ENCODE assay signal across 8 cellular contexts in the genomic region with DNA sequence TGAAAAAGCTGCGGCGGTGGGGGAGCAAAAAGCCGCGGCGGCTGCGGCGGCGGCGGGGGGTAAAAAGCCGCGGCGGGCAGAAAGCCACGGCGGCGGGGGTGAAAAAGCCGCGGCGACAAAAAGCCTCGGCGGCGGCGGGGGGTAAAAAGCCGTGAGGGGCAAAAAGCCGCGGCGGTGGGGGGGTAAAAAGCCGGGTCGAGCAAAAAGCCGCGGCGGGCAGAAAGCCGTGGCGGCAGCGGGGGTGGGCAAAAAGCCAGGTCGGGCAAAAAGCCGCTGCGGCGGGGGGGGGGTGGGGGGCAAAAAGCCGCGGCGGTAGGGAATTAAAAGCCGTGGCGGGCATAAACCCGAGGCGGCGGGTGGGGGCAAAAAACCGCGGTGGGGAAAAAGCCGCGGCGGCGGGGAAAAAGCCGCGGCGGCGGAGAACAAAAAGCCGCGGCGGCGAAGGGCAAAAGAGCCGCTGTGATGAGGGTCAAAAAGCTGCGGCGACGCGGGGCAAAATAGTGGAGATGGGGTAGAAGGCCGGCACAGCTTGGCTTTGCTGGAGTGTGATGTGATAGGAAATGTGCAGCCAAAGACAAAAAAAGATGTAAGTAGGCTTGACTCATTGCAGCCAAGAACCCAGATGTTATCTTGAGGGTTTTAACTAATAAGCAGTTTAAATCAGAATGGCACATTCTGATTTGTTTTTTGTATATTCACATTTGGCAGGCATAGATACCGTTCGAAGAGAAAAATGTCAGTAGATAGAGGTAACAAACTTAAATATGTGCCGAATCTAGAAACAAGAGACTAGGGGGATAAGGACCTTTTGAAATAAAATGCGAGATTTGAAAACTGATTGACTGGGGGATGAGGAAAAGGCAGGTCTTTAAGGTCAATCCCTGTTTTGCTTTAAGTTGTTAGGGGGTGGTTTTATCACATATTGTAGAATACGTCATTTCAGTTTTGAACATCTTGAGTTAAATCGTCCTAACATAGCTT.
DNase-seq lines count a peak whose midpoint lies in the region; ATAC-seq and TF ChIP-seq lines count a peak whose summit lies in the region.
"Not testable (repeated sequence)": the region's sequence is repeated elsewhere in the genome, so short reads cannot be mapped to it uniquely, and the experiment has no call there.

No MANE protein-coding gene starts in this region.

- peak; percentile 17 for ATAC-seq in mucosa of descending colon
- ATAC-seq in upper lobe of right lung: not testable (repeated sequence)

- H3K36me3 ChIP-seq in OCI-LY3 (replicated peaks; ENCODE audit: low read depth, low read length); cardiac muscle cell; mucosa of descending colon (ENCODE audit: low read depth); sigmoid colon; upper lobe of right lung: not testable (repeated sequence)

- H3K27ac ChIP-seq in OCI-LY3 (ENCODE audit: low read length); cardiac muscle cell; upper lobe of right lung: not testable (repeated sequence)
- H3K27ac ChIP-seq in sigmoid colon: peak overlapping the region in 1 of 4 donors; percentile 26

- TF ChIP-seq POLR2A in sigmoid colon (IDR thresholded peaks at IDR 0.05): not testable (repeated sequence)

- POLR2A ChIA-PET in GM10248 (lab: Yijun Ruan, JAX): not testable (repeated sequence)

- H3K4me3 ChIP-seq in OCI-LY3 (ENCODE audit: low read length): peak overlapping the region; percentile 73
- H3K4me3 ChIP-seq in cardiac fibroblast (replicated peaks in 1 of 2; ENCODE audit: low read depth in 2 of 2, low read length in 2 of 2): peak overlapping the region; percentile 27 to 53
- H3K4me3 ChIP-seq in cardiac muscle cell, mucosa of descending colon, upper lobe of right lung: not testable (repeated sequence)
- peak overlapping the region in 3 of 4 donors; percentile 43 to 47 (median 45) for H3K4me3 ChIP-seq in sigmoid colon

- CTCF ChIA-PET in GM10248 (lab: Yijun Ruan, JAX): not testable (repeated sequence)

- intact Hi-C loops in mucosa of descending colon (cut with DNase I, micrococcal nuclease); sigmoid colon (cut with DNase I); upper lobe of right lung (cut with DNase I): not testable (repeated sequence)

- H3K27me3 ChIP-seq in OCI-LY3 (ENCODE audit: low read depth, low read length); upper lobe of right lung: not testable (repeated sequence)
- H3K27me3 ChIP-seq in cardiac muscle cell: peaks cover 14% of the 10 kb centered on the region
- peaks cover 0 to 21% (median 0%) of the 10 kb centered on the region in 3 donors for H3K27me3 ChIP-seq in sigmoid colon

- not testable (repeated sequence) for H4K20me1 ChIP-seq in OCI-LY3 (ENCODE audit: insufficient read depth, low read length)

- H2AFZ ChIP-seq in OCI-LY3 (ENCODE audit: low read depth, low read length): not testable (repeated sequence)

- not testable (repeated sequence) for TF ChIP-seq CTCF in GM10248 (IDR thresholded peaks at IDR 0.05; ENCODE audit: control extremely low read depth, extremely low read depth, low read depth, missing control alignments); OCI-LY3 (IDR thresholded peaks at IDR 0.05; ENCODE audit: low read depth, low read length); cardiac fibroblast (IDR thresholded peaks at IDR 0.05; ENCODE audit: low read depth, low read length); cardiac muscle cell (IDR thresholded peaks at IDR 0.05; ENCODE audit: low read depth, low read length); mucosa of descending colon (IDR thresholded peaks at IDR 0.05); sigmoid colon (IDR thresholded peaks at IDR 0.05); upper lobe of right lung (IDR thresholded peaks at IDR 0.05)

- H3K79me2 ChIP-seq in OCI-LY3 (ENCODE audit: low read length): not testable (repeated sequence)

- H3K4me2 ChIP-seq in OCI-LY3 (ENCODE audit: low read length): peak overlapping the region; percentile 50

- not testable (repeated sequence) for H3K9me3 ChIP-seq in OCI-LY3 (ENCODE audit: insufficient read depth, low read length); cardiac muscle cell (ENCODE audit: low read depth); mucosa of descending colon; sigmoid colon; upper lobe of right lung

- peak; percentile 1 for DNase-seq in GM10248 (ENCODE audit: extremely low spot score)
- DNase-seq in activated CD8-positive, alpha-beta memory T cell treated with anti-CD3 and anti-CD28 coated beads, Interleukin-2, amount 50 U/mL, for 4 hours: peak; percentile 34
- DNase-seq in cardiac fibroblast (ENCODE audit: low read depth in 2 of 2): peak in 1 of 2 donors; percentile 0
- peak; percentile 0 to 27 for DNase-seq in cardiac muscle cell (ENCODE audit: low read depth in 1 of 2, low spot score in 1 of 2)
- peak; percentile 5 to 58 (median 49) for DNase-seq in mucosa of descending colon
- peak; percentile 40 for DNase-seq in sigmoid colon
- peak; percentile 57 for DNase-seq in upper lobe of right lung

- TF ChIP-seq EP300 in sigmoid colon (IDR thresholded peaks at IDR 0.05): not testable (repeated sequence)

- H3K4me1 ChIP-seq in OCI-LY3 (ENCODE audit: low read length); cardiac muscle cell (ENCODE audit: low read depth); mucosa of descending colon (ENCODE audit: low read depth); sigmoid colon; upper lobe of right lung: not testable (repeated sequence)

- H3K9ac ChIP-seq in OCI-LY3 (ENCODE audit: low read length): peak overlapping the region; percentile 54; the same call in 1 of the 2 replicates

- WGBS in sigmoid colon, 2 donors: 1 to 3% methylated on average over 70 of the region's 72 CpGs
